Comparison of ENCODE assay signal across 1 cellular context in genomic region chr3:106004841-106005240, GRCh38.
TF ChIP-seq lines count a peak whose summit lies in the region.

No MANE protein-coding gene starts in this region.

TF ChIP-seq in SK-N-SH, 30 proteins besides CTCF, POLR2A, EP300 and RAD21 (continued from another document):
- TF ChIP-seq PBX3 (IDR thresholded peaks at IDR 0.05) = no peak
TF ChIP-seq in SK-N-SH: peak in this region for 0.
